In genomic region chr1:154810571-154810970, GRCh38 we compare ENCODE assay signal across 20 cellular contexts. TPM values are rescaled to one million over a fixed set of nuclear protein-coding genes. Genes with fewer than 3 reads are reported as not detected.
DNase-seq lines count a peak whose midpoint lies in the region; ATAC-seq and TF ChIP-seq lines count a peak whose summit lies in the region.
"Had no signal": no experiment of that assay in that cellular context is flagged by ENCODE, and none has a peak within 500 bp of the region (broad histone marks: within the 10 kb centered on the region; RNA-seq: fewer than 3 reads in every experiment).

No MANE protein-coding gene starts in this region.

- no peak for ATAC-seq in SK-N-SH treated with all-trans-retinoic acid at 6 μM for 48 hours
- ATAC-seq: T-helper 17 cell had no signal

- H3K36me3 ChIP-seq in SK-N-SH (replicated peaks in 1 of 2; ENCODE audit: control insufficient read depth in 1 of 2, insufficient read depth in 2 of 2, low read length in 1 of 2) (no peaks in the 10 kb centered on the region), vagina (no peaks in the 10 kb centered on the region)
- H3K36me3 ChIP-seq: esophagus muscularis mucosa, thoracic aorta, WERI-Rb-1 had no signal

- H4K20me1 ChIP-seq in SK-N-SH (ENCODE audit: insufficient read depth): no peaks in the 10 kb centered on the region

- H3K4me2 ChIP-seq in SK-N-SH: 0 out of 2 replicates have a peak overlapping the region, but pooled peaks have one; percentile 18

- TF ChIP-seq POLR2A in vagina (IDR thresholded peaks at IDR 0.05): no peak

- H3K9ac ChIP-seq in SK-N-SH: no peak overlapping the region

- no peak overlapping the region for H2AFZ ChIP-seq in SK-N-SH (ENCODE audit: low read depth)

- H3K4me3 ChIP-seq in SK-N-SH (ENCODE audit: low read depth in 2 of 2, low read length in 1 of 2): no peak overlapping the region
- no peak overlapping the region for H3K4me3 ChIP-seq in vagina
- H3K4me3 ChIP-seq: body of pancreas, esophagus muscularis mucosa, thoracic aorta had no signal

- DNase-seq in SK-N-SH (no peak), kidney tubule cell (ENCODE audit: low spot score) (peak; percentile 31), vagina (ENCODE audit: extremely low spot score in 2 of 2) (no peak), SK-N-DZ (ENCODE audit: low spot score) (no peak), HT-29 (ENCODE audit: low spot score) (no peak)
- peak; percentile 15 for DNase-seq in stimulated activated CD4-positive, alpha-beta T cell treated with anti-CD3 and anti-CD28 coated beads, Interleukin-15, amount 100 ng/mL, for 24 hours
- no peak for DNase-seq in stimulated activated CD4-positive, alpha-beta T cell treated with anti-CD3 and anti-CD28 coated beads, Interleukin-4, amount 100 ng/mL, for 24 hours
- DNase-seq: activated naive CD4-positive, alpha-beta T cell treated with Interleukin-2 at 50 U/mL for 16 hours; body of pancreas; immature natural killer cell; NCI-H1930; NCI-H446 treated with DMSO at 0.1 percent for 48 hours; T-helper 17 cell; WERI-Rb-1 had no signal

- H3K4me1 ChIP-seq in SK-N-SH (ENCODE audit: control insufficient read depth in 1 of 2, insufficient read depth in 2 of 2, low read depth in 1 of 2, low read length in 1 of 2) (peaks cover 0 to 46% of the 10 kb centered on the region in 2 experiments; a peak in 2 of 4 replicates), vagina (peaks cover 12% of the 10 kb centered on the region)
- H3K4me1 ChIP-seq: body of pancreas had no signal

- CTCF ChIA-PET in SK-N-SH (lab: Yijun Ruan, JAX): interaction anchor here (3.1 kb wide), 1 partner anchor 9 kb away, joined by 17 read pairs; no protein-coding TSS in a partner anchor

- no CpG with 5 or more reads among the region's 1 CpG for WGBS in SK-N-SH (ENCODE audit: low lambda C conversion rate)

- POLR2A ChIA-PET in SK-N-SH (lab: Yijun Ruan, JAX): no interaction called here

- H3K9me3 ChIP-seq in SK-N-SH (no peaks in the 10 kb centered on the region), vagina (no peaks in the 10 kb centered on the region)
- H3K9me3 ChIP-seq: body of pancreas, esophagus muscularis mucosa, thoracic aorta had no signal

- no peak for TF ChIP-seq RAD21 in SK-N-SH (IDR thresholded peaks at IDR 0.05; ENCODE audit: low read length)

- H3F3A ChIP-seq in SK-N-SH (replicated peaks; ENCODE audit: insufficient read depth): no peaks in the 10 kb centered on the region

- TF ChIP-seq CTCF in SK-N-SH (IDR thresholded peaks at IDR 0.05): no peak
- TF ChIP-seq CTCF in vagina (IDR thresholded peaks at IDR 0.05): no peak

- H3K9me2 ChIP-seq in SK-N-SH: no peaks in the 10 kb centered on the region

- H3K27me3 ChIP-seq in SK-N-SH (ENCODE audit: insufficient read depth) (peaks cover 16% of the 10 kb centered on the region), vagina (no peaks in the 10 kb centered on the region)
- H3K27me3 ChIP-seq: body of pancreas, esophagus muscularis mucosa had no signal

- H3K27ac ChIP-seq in SK-N-SH (ENCODE audit: low read depth in 2 of 2, low read length in 1 of 2) (no peak overlapping the region), vagina (peak overlapping the region; percentile 40)
- H3K27ac ChIP-seq: 22Rv1, body of pancreas, thoracic aorta, WERI-Rb-1 had no signal

- intact Hi-C loops in vagina (cut with DNase I): loop anchor here (5.0 kb wide), 1 partner anchor 332 kb away; the partner anchor contains the start of gene DPM3

- no peaks in the 10 kb centered on the region for H3K79me2 ChIP-seq in SK-N-SH (ENCODE audit: insufficient read depth)

- no peak for TF ChIP-seq EP300 in SK-N-SH (IDR thresholded peaks at IDR 0.05; ENCODE audit: borderline replicate concordance in 1 of 2, low read depth in 1 of 2, low read length in 1 of 2)

TF ChIP-seq in SK-N-SH, 30 proteins besides CTCF, POLR2A, EP300 and RAD21 (continues in another document):
- no peak for TF ChIP-seq USF1 (IDR thresholded peaks at IDR 0.05; ENCODE audit: borderline replicate concordance, low read depth)
- no peak for TF ChIP-seq MXI1 (IDR thresholded peaks at IDR 0.05; ENCODE audit: low read depth, low read length)
- TF ChIP-seq RXRA (IDR thresholded peaks at IDR 0.05; ENCODE audit: borderline replicate concordance, low read depth): no peak
- TF ChIP-seq GABPA (IDR thresholded peaks at IDR 0.05; ENCODE audit: low read depth): no peak
- no peak for TF ChIP-seq TAF1 (IDR thresholded peaks at IDR 0.05; ENCODE audit: borderline replicate concordance, low read depth, low read length)
- no peak for TF ChIP-seq PBX3 (IDR thresholded peaks at IDR 0.05)
- no peak for TF ChIP-seq SIN3A (IDR thresholded peaks at IDR 0.05; ENCODE audit: borderline replicate concordance, low read depth, low read length)
- no peak for TF ChIP-seq USF2 (IDR thresholded peaks at IDR 0.05; ENCODE audit: borderline replicate concordance, low read depth, low read length)
- TF ChIP-seq MEF2A (IDR thresholded peaks at IDR 0.05; ENCODE audit: borderline replicate concordance, low read depth): no peak
- TF ChIP-seq GATA2 (CRISPR knock-in tag; IDR thresholded peaks at IDR 0.05): no peak
- TF ChIP-seq JUND (IDR thresholded peaks at IDR 0.05): no peak

TF ChIP-seq in SK-N-SH treated with all-trans-retinoic acid at 6 μM for 48 hours, 23 proteins besides CTCF, POLR2A, EP300 and RAD21 (continues in another document):
- no peak for TF ChIP-seq SNAI2 (CRISPR knock-in tag; IDR thresholded peaks at IDR 0.05)
- no peak for TF ChIP-seq TSHZ2 (CRISPR knock-in tag; IDR thresholded peaks at IDR 0.05)
- no peak for TF ChIP-seq ZNF565 (CRISPR knock-in tag; conservative IDR thresholded peaks at IDR 0.05; ENCODE audit: low read depth)
- TF ChIP-seq GLIS3 (CRISPR knock-in tag; IDR thresholded peaks at IDR 0.05): no peak
- TF ChIP-seq ZFP3 (CRISPR knock-in tag; IDR thresholded peaks at IDR 0.05): no peak
- no peak for TF ChIP-seq ESRRG (CRISPR knock-in tag; IDR thresholded peaks at IDR 0.05)
- TF ChIP-seq ZFP30 (CRISPR knock-in tag; IDR thresholded peaks at IDR 0.05): no peak
- no peak for TF ChIP-seq TOX (CRISPR knock-in tag; IDR thresholded peaks at IDR 0.05; ENCODE audit: borderline replicate concordance)
- no peak for TF ChIP-seq TCF4 (CRISPR knock-in tag; IDR thresholded peaks at IDR 0.05; ENCODE audit: borderline replicate concordance)
- TF ChIP-seq ZNF70 (CRISPR knock-in tag; IDR thresholded peaks at IDR 0.05): no peak
- TF ChIP-seq POU6F1 (CRISPR knock-in tag; IDR thresholded peaks at IDR 0.05; ENCODE audit: borderline replicate concordance, low read depth): no peak
- TF ChIP-seq CSDC2 (CRISPR knock-in tag; IDR thresholded peaks at IDR 0.05): no peak
- no peak for TF ChIP-seq ISL1 (CRISPR knock-in tag; IDR thresholded peaks at IDR 0.05)
- TF ChIP-seq BACH2 (CRISPR knock-in tag; IDR thresholded peaks at IDR 0.05; ENCODE audit: borderline replicate concordance): no peak
- TF ChIP-seq ARNTL (CRISPR knock-in tag; IDR thresholded peaks at IDR 0.05; ENCODE audit: borderline replicate concordance, low read depth): no peak
- TF ChIP-seq ZNF8 (CRISPR knock-in tag; IDR thresholded peaks at IDR 0.05): no peak

RNA-seq across cellular contexts. Expression of gene KCNN3, which starts 59.5 kb away (rescaled TPM):
- 0.10 and 0.16 TPM in 2 replicates for polyA plus RNA-seq in SK-N-SH (2012; rRNA removed)
- 0.09 and 0.13 TPM in 2 replicates for polyA plus RNA-seq in SK-N-SH (2012; cell fraction: cytosol; rRNA removed)
- polyA plus RNA-seq in SK-N-SH (2012; cell fraction: nucleus; rRNA removed): 0.25 and 0.49 TPM in 2 replicates
- total RNA-seq in vagina: 7.4 TPM
- polyA plus RNA-seq in SK-N-DZ (2014; cell fraction: cytosol; rRNA removed): not detected in 2 replicates
- polyA plus RNA-seq in SK-N-DZ (2014; cell fraction: nucleus; rRNA removed): not detected in 2 replicates
- total RNA-seq in HT-29 (2014; rRNA removed; shearing (Covaris generic)): not detected in 2 replicates
- total RNA-seq: Calu3, HepG2 had no signal
- polyA plus RNA-seq: HepG2, immature natural killer cell had no signal

Comparison
In these comparisons a context has a peak if more than half of its experiments do, and no peak if none do; other contexts are left out.
1. DNase-seq: peak in stimulated activated CD4-positive, alpha-beta T cell treated with anti-CD3 and anti-CD28 coated beads, Interleukin-15, amount 100 ng/mL, for 24 hours (single experiment) and kidney tubule cell (single experiment); none in SK-N-SH (single experiment), stimulated activated CD4-positive, alpha-beta T cell treated with anti-CD3 and anti-CD28 coated beads, Interleukin-4, amount 100 ng/mL, for 24 hours (single experiment), vagina (0 of 2), SK-N-DZ (single experiment) and HT-29 (single experiment).